10 cellular contexts compared by ENCODE assay signal in genomic region chr10:7471720-7472367, GRCh38.
DNase-seq lines count a peak whose midpoint lies in the region; ATAC-seq and TF ChIP-seq lines count a peak whose summit lies in the region.
"Had no signal": no experiment of that assay in that cellular context is flagged by ENCODE, and none has a peak within 500 bp of the region (broad histone marks: within the 10 kb centered on the region; RNA-seq: fewer than 3 reads in every experiment).

No MANE protein-coding gene starts in this region.

- no peaks in the 10 kb centered on the region for H3K27me3 Mint-ChIP-seq in activated T-helper 1 cell treated with anti-CD3 and anti-CD28 coated beads, Interleukin-12 subunit alpha, Interleukin-12 subunit beta, Interleukin-2, Interleukin-4 antibody, amounts not matched to agents 30 ng/mL and 10 ng/mL and 1 ng/mL, durations not matched to agents 14 hours and 24 hours and 36 hours (ENCODE audit: insufficient read depth)
- peaks cover 10% of the 10 kb centered on the region for H3K27me3 Mint-ChIP-seq in chondrocyte (ENCODE audit: low read depth)

- H3K4me3 Mint-ChIP-seq in activated T-helper 1 cell treated with anti-CD3 and anti-CD28 coated beads, Interleukin-12 subunit alpha, Interleukin-12 subunit beta, Interleukin-2, Interleukin-4 antibody, amounts not matched to agents 30 ng/mL and 10 ng/mL and 1 ng/mL, durations not matched to agents 14 hours and 24 hours and 36 hours = peak overlapping the region; percentile 63
- no peak overlapping the region for H3K4me3 Mint-ChIP-seq in chondrocyte (ENCODE audit: unreplicated experiment)

- no peaks in the 10 kb centered on the region for H3K9me3 ChIP-seq in thymus (ENCODE audit: control insufficient read depth)

- H3K27me3 ChIP-seq in thymus (ENCODE audit: control insufficient read depth, insufficient read depth) = no peaks in the 10 kb centered on the region

- no peaks in the 10 kb centered on the region for H3K36me3 ChIP-seq in thymus (ENCODE audit: control insufficient read depth, insufficient read depth)

- DNase-seq in GDM1 (lab: John Stamatoyannopoulos, UW) = peak; percentile 30
- DNase-seq in activated T-helper 1 cell treated with anti-CD3 and anti-CD28 coated beads, Interleukin-12 subunit alpha, Interleukin-12 subunit beta, Interleukin-2, Interleukin-4 antibody, amounts not matched to agents 30 ng/mL and 10 ng/mL and 1 ng/mL, durations not matched to agents 14 hours and 24 hours and 36 hours (ENCODE audit: low spot score) = no peak
- DNase-seq in activated effector memory CD4-positive, alpha-beta T cell treated with Interleukin-2 at 50 U/mL for 16 hours = no peak
- no peak for DNase-seq in chondrocyte (ENCODE audit: low spot score)
- DNase-seq in HT-29 (ENCODE audit: low spot score) = no peak

- intact Hi-C loops in activated T-helper 1 cell treated with anti-CD3 and anti-CD28 coated beads, Interleukin-12 subunit alpha, Interleukin-12 subunit beta, Interleukin-2, Interleukin-4 antibody, amounts not matched to agents 30 ng/mL and 10 ng/mL and 1 ng/mL, durations not matched to agents 14 hours and 24 hours and 36 hours (cut with micrococcal nuclease) = loop anchor here (1.0 kb wide), 1 partner anchor 12 kb away; no protein-coding TSS in a partner anchor

- no peak overlapping the region for H3K27ac Mint-ChIP-seq in activated T-helper 1 cell treated with anti-CD3 and anti-CD28 coated beads, Interleukin-12 subunit alpha, Interleukin-12 subunit beta, Interleukin-2, Interleukin-4 antibody, amounts not matched to agents 30 ng/mL and 10 ng/mL and 1 ng/mL, durations not matched to agents 14 hours and 24 hours and 36 hours
- no peak overlapping the region for H3K27ac Mint-ChIP-seq in chondrocyte (ENCODE audit: unreplicated experiment)

- H3K4me1 ChIP-seq in thymus (ENCODE audit: control insufficient read depth, insufficient read depth, low read length) = peaks cover 16% of the 10 kb centered on the region

- TF ChIP-seq CTCF in chondrocyte (IDR thresholded peaks at IDR 0.05) = no peak

- peaks cover 33% of the 10 kb centered on the region for H3K4me1 Mint-ChIP-seq in activated T-helper 1 cell treated with anti-CD3 and anti-CD28 coated beads, Interleukin-12 subunit alpha, Interleukin-12 subunit beta, Interleukin-2, Interleukin-4 antibody, amounts not matched to agents 30 ng/mL and 10 ng/mL and 1 ng/mL, durations not matched to agents 14 hours and 24 hours and 36 hours (ENCODE audit: low read depth)
- peaks cover 25% of the 10 kb centered on the region for H3K4me1 Mint-ChIP-seq in chondrocyte (ENCODE audit: low read depth)

- WGBS in thymus = 8% methylated on average over 9 of the region's 9 CpGs

- H3K36me3 Mint-ChIP-seq in activated T-helper 1 cell treated with anti-CD3 and anti-CD28 coated beads, Interleukin-12 subunit alpha, Interleukin-12 subunit beta, Interleukin-2, Interleukin-4 antibody, amounts not matched to agents 30 ng/mL and 10 ng/mL and 1 ng/mL, durations not matched to agents 14 hours and 24 hours and 36 hours (ENCODE audit: low read depth) = peaks cover 2% of the 10 kb centered on the region
- no peaks in the 10 kb centered on the region for H3K36me3 Mint-ChIP-seq in chondrocyte (ENCODE audit: low read depth)

- H3K4me3 ChIP-seq in thymus (ENCODE audit: low read length) = peak overlapping the region; percentile 6
- H3K4me3 ChIP-seq: lung had no signal

- peak; percentile 86 for ATAC-seq in GM19328 (IDR thresholded peaks at IDR 0.05; ENCODE audit: unreplicated experiment)
- ATAC-seq in HG03139 (IDR thresholded peaks at IDR 0.05; ENCODE audit: unreplicated experiment) = peak; percentile 82

- no peaks in the 10 kb centered on the region for H3K9me3 Mint-ChIP-seq in activated T-helper 1 cell treated with anti-CD3 and anti-CD28 coated beads, Interleukin-12 subunit alpha, Interleukin-12 subunit beta, Interleukin-2, Interleukin-4 antibody, amounts not matched to agents 30 ng/mL and 10 ng/mL and 1 ng/mL, durations not matched to agents 14 hours and 24 hours and 36 hours
- peaks cover 6% of the 10 kb centered on the region for H3K9me3 Mint-ChIP-seq in chondrocyte (ENCODE audit: low read depth)

- H3K27ac ChIP-seq in thymus (ENCODE audit: low read depth) = peak overlapping the region; percentile 69
- H3K27ac ChIP-seq: HL-60 had no signal
